ENCODE assay signal across 8 cellular contexts in genomic region chr12:81759215-81759991, GRCh38. TPM values are rescaled to one million over a fixed set of nuclear protein-coding genes. Genes with fewer than 3 reads are reported as not detected.
DNase-seq lines count a peak whose midpoint lies in the region; ATAC-seq, FAIRE-seq and TF ChIP-seq lines count a peak whose summit lies in the region.

TSS of gene PPFIA2 (minus strand) at chr12:81759350.

- H3K4me1 ChIP-seq in body of pancreas: peaks cover 13% of the 10 kb centered on the region

- no peak within 1 kb of the TSS for H3K27ac ChIP-seq in body of pancreas

- H3K9me3 ChIP-seq in body of pancreas: no peaks in the 10 kb centered on the region

- TF ChIP-seq POLR2A in GM12891 (IDR thresholded peaks at IDR 0.05; ENCODE audit: low read depth, low read length) (no peak), body of pancreas (IDR thresholded peaks at IDR 0.05) (no peak)

- ATAC-seq in body of pancreas: peak; percentile 35

- H3K36me3 ChIP-seq in body of pancreas (replicated peaks in 1 of 2; ENCODE audit: insufficient read depth in 1 of 2, low read depth in 2 of 2): no peaks in the 10 kb centered on the region

- no peak for TF ChIP-seq CTCF in body of pancreas (IDR thresholded peaks at IDR 0.05)
- TF ChIP-seq CTCF in retinal pigment epithelial cell (conservative IDR thresholded peaks at IDR 0.05; ENCODE audit: low read depth, low read length): no peak

- FAIRE-seq in GM12891 (lab: Jason Lieb, UNC): no peak
- FAIRE-seq in GM19239 (lab: Jason Lieb, UNC): no peak

- 4 to 5% methylated on average over 27 to 30 of the region's 31 CpGs for WGBS in body of pancreas, 2 donors

- peaks cover 0 to 12% of the 10 kb centered on the region in 2 donors for H3K27me3 ChIP-seq in body of pancreas

- H3K4me3 ChIP-seq in body of pancreas: no peak within 1 kb of the TSS
- peak within 1 kb of the TSS; percentile 60 for H3K4me3 ChIP-seq in iPS-11a (ENCODE audit: low read depth, low read length)
- H3K4me3 ChIP-seq in retinal pigment epithelial cell (ENCODE audit: low read length): peak within 1 kb of the TSS; percentile 63

- intact Hi-C loops in body of pancreas (cut with DNase I): no loop called here

- DNase-seq in GM12891 (ENCODE audit: insufficient read length, low spot score) (peak; percentile 1), NCI-H446 (lab: John Stamatoyannopoulos, UW) (peak; percentile 55 to 73), body of pancreas (peak; percentile 4 to 18 (median 12)), retinal pigment epithelial cell (ENCODE audit: low read depth) (no peak), GM19239 (ENCODE audit: insufficient read length, low spot score) (no peak), GF-D8 (lab: John Stamatoyannopoulos, UW) (no peak), SKM-1 treated with dmso at 0.1 percent for 144 hours (lab: John Stamatoyannopoulos, UW; ENCODE audit: unreplicated experiment) (no peak)

TF ChIP-seq in GM12891, 5 proteins besides CTCF, POLR2A, EP300 and RAD21:
- TF ChIP-seq POLR2AphosphoS5 (IDR thresholded peaks at IDR 0.05; ENCODE audit: low read depth, low read length): no peak
- no peak for TF ChIP-seq POU2F2 (IDR thresholded peaks at IDR 0.05; ENCODE audit: low read depth, low read length)
- TF ChIP-seq PAX5 (IDR thresholded peaks at IDR 0.05; ENCODE audit: insufficient read depth, low read length, severe bottlenecking): no peak
- no peak for TF ChIP-seq SPI1 (IDR thresholded peaks at IDR 0.05; ENCODE audit: low read depth, low read length)
- no peak for TF ChIP-seq TAF1 (IDR thresholded peaks at IDR 0.05; ENCODE audit: low read depth, low read length)

RNA-seq across cellular contexts. Expression of gene PPFIA2, which starts in this region (rescaled TPM):
- polyA plus RNA-seq in GM12891 (2012; ENCODE audit: low read depth, missing spikeins): not detected
- under 1 TPM in 1 of 2 donors, not detected in 1; 0.52 TPM for total RNA-seq in body of pancreas

Comparison
In these comparisons a context has a peak if more than half of its experiments do, and no peak if none do; other contexts are left out.
1. Peak in DNase-seq and ATAC-seq in body of pancreas; RNA of the gene not detected or under 1 TPM.
2. DNase-seq: peak in GM12891 (single experiment) and NCI-H446 (2 of 2); none in retinal pigment epithelial cell (single experiment), GM19239 (single experiment), GF-D8 (single experiment) and SKM-1 treated with dmso at 0.1 percent for 144 hours (single experiment).
3. H3K4me3 ChIP-seq: peak in iPS-11a (single experiment) and retinal pigment epithelial cell (single experiment); none in body of pancreas (0 of 2).